Comparison of ENCODE assay signal across 26 cellular contexts in the genomic region with DNA sequence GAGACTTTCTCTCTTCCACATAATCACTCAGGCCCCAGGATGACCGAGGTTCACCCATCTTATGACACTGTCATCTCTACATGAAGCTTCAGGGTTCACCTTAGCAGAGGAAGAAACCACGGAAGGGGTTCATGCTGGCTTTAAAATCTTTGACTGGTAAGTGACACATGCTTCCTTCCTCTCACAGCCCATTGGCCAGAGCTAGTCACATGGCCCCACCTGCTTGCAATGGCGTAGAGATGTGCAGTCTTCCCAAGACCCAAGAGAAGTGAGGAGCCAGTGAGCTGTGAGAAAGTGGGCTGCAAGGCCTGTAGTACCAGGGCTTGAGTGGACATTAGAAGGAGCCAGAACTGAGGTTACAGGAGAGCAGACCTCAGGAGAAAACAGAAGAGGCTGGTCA.
DNase-seq lines count a peak whose midpoint lies in the region; ATAC-seq, FAIRE-seq and TF ChIP-seq lines count a peak whose summit lies in the region.
"Had no signal": no experiment of that assay in that cellular context is flagged by ENCODE, and none has a peak within 500 bp of the region (broad histone marks: within the 10 kb centered on the region; RNA-seq: fewer than 3 reads in every experiment).

No MANE protein-coding gene starts in this region.

- POLR2A ChIA-PET in A549 (lab: Yijun Ruan, JAX) (no interaction called here), GM12878 (lab: Charles Lee) (no interaction called here)
- POLR2A ChIA-PET in CD8-positive, alpha-beta memory T cell (lab: Charles Lee): no interaction called here

- no peak for DNase-seq in A549 (ENCODE audit: low read depth in 1 of 2, low spot score in 1 of 2)
- DNase-seq in GM12878 (ENCODE audit: low read depth, low spot score): no peak
- peak; percentile 60 for DNase-seq in coronary artery (ENCODE audit: low spot score)
- no peak for DNase-seq in MV-4-11 (lab: John Stamatoyannopoulos, UW)
- no peak for DNase-seq in CD8-positive, alpha-beta memory T cell
- DNase-seq in transverse colon: no peak
- DNase-seq: 8988T; AML-193; CD4-positive, alpha-beta T cell; CD8-positive, alpha-beta T cell; COR-L47; DMS 273 treated with DMSO at 0.1 percent for 48 hours; DMS153; DMS53; DMS79; DND-41; EL; GDM1 had no signal

- H3K79me2 ChIP-seq in GM12878 (ENCODE audit: control insufficient read depth, insufficient read depth, low read length): no peaks in the 10 kb centered on the region

- FAIRE-seq in A549 (lab: Jason Lieb, UNC): no peak
- FAIRE-seq in GM12878 (lab: Jason Lieb, UNC): no peak
- FAIRE-seq: A204.1, GM12891, GM19239 had no signal

- H3K27ac Mint-ChIP-seq in CD8-positive, alpha-beta memory T cell: no peak overlapping the region
- H3K27ac Mint-ChIP-seq: B cell; CD4-positive, alpha-beta T cell; CD8-positive, alpha-beta T cell had no signal

- in situ Hi-C loops in GM12878 (cut with MboI): no loop called here
- in situ Hi-C loops in transverse colon (cut with MboI; ENCODE audit: low pct_ligation_motif_present in 1 of 4, low pct_unique_long_range_greater_than_20kb in 1 of 4, low sequenced_read_pairs in 3 of 4): no loop called here

- no peaks in the 10 kb centered on the region for H3K4me1 Mint-ChIP-seq in CD8-positive, alpha-beta memory T cell
- H3K4me1 Mint-ChIP-seq: B cell had no signal

- TF ChIP-seq CTCF in A549 (IDR thresholded peaks at IDR 0.05) (no peak), GM12878 (IDR thresholded peaks at IDR 0.05 in 2 of 3, conservative IDR thresholded peaks at IDR 0.05 in 1 of 3; ENCODE audit: control insufficient read depth in 2 of 3, extremely low read depth in 1 of 3, insufficient read depth in 1 of 3, low read depth in 3 of 3, low read length in 3 of 3) (no peak), coronary artery (IDR thresholded peaks at IDR 0.05) (no peak), transverse colon (IDR thresholded peaks at IDR 0.05) (no peak)

- H3K27ac ChIP-seq in A549 (no peak overlapping the region), GM12878 (ENCODE audit: control insufficient read depth, insufficient read depth) (no peak overlapping the region), coronary artery (no peak overlapping the region), transverse colon (no peak overlapping the region)
- H3K27ac ChIP-seq in CD8-positive, alpha-beta memory T cell (ENCODE audit: low read depth, low read length): no peak overlapping the region
- H3K27ac ChIP-seq: BLaER1 treated with 17β-estradiol and CSF1 and Interleukin-3, amounts not matched to agents 10 nM and 100 nM; C4-2B had no signal

- no peak for TF ChIP-seq POLR2A in A549 (IDR thresholded peaks at IDR 0.05; ENCODE audit: low read length)
- no peak for TF ChIP-seq POLR2A in GM12878 (IDR thresholded peaks at IDR 0.05; ENCODE audit: low read depth, low read length)
- TF ChIP-seq POLR2A in transverse colon (IDR thresholded peaks at IDR 0.05): no peak

- intact Hi-C loops in GM12878 (cut with micrococcal nuclease; ENCODE audit: unreplicated experiment) (no loop called here), transverse colon (cut with DNase I; ENCODE audit: low total_unique reads) (no loop called here)

- SMC1A ChIA-PET in GM12878 (lab: Charles Lee; ENCODE audit: uncharacterized antibody, unreplicated experiment): no interaction called here

- RAD21 ChIA-PET in GM12878 (lab: Charles Lee; ENCODE audit: unreplicated experiment): no interaction called here

- ATAC-seq in A549 (no peak), GM12878 (no peak), HG02798 (IDR thresholded peaks at IDR 0.05; ENCODE audit: poor library complexity, unreplicated experiment) (no peak)
- ATAC-seq: CD8-positive, alpha-beta T cell had no signal

- H3K4me2 ChIP-seq in A549 (no peak overlapping the region), GM12878 (ENCODE audit: control insufficient read depth, insufficient read depth) (no peak overlapping the region)
- H3K4me2 ChIP-seq: BLaER1 treated with 17β-estradiol and CSF1 and Interleukin-3, amounts not matched to agents 10 nM and 100 nM had no signal

- CTCF ChIA-PET in A549 (lab: Yijun Ruan, JAX) (interaction anchor here (1.5 kb wide), 1 partner anchor 32 kb away, joined by 3 read pairs; no protein-coding TSS in a partner anchor), GM12878 (lab: Yijun Ruan, JAX) (no interaction called here)
- CTCF ChIA-PET in CD8-positive, alpha-beta memory T cell (lab: Charles Lee): no interaction called here

- H3K9ac ChIP-seq in GM12878 (ENCODE audit: control insufficient read depth, insufficient read depth, low read length): no peak overlapping the region
- H3K9ac ChIP-seq: BLaER1 treated with 17β-estradiol and CSF1 and Interleukin-3, amounts not matched to agents 10 nM and 100 nM had no signal

- no peak overlapping the region for H3K4me3 ChIP-seq in A549
- no peak overlapping the region for H3K4me3 ChIP-seq in GM12878
- no peak overlapping the region for H3K4me3 ChIP-seq in coronary artery
- no peak overlapping the region for H3K4me3 ChIP-seq in CD8-positive, alpha-beta memory T cell (ENCODE audit: low read length)
- H3K4me3 ChIP-seq in transverse colon: no peak overlapping the region
- H3K4me3 ChIP-seq: BLaER1 treated with 17β-estradiol and CSF1 and Interleukin-3, amounts not matched to agents 10 nM and 100 nM had no signal

- H3K36me3 ChIP-seq in GM12878 (ENCODE audit: control insufficient read depth in 2 of 2, insufficient read depth in 2 of 2, low read length in 1 of 2) (no peaks in the 10 kb centered on the region), transverse colon (no peaks in the 10 kb centered on the region)
- no peaks in the 10 kb centered on the region for H3K36me3 ChIP-seq in CD8-positive, alpha-beta memory T cell (ENCODE audit: insufficient read depth, low read length)
- H3K36me3 ChIP-seq: BLaER1 treated with 17β-estradiol and CSF1 and Interleukin-3, amounts not matched to agents 10 nM and 100 nM had no signal

- 19% methylated on average over 3 of the region's 3 CpGs for WGBS in A549 (ENCODE audit: missing lambda C conversion rate)
- 23% methylated on average over 3 of the region's 3 CpGs for WGBS in GM12878 (ENCODE audit: insufficient coverage, insufficient replicate concordance, low lambda C conversion rate, missing lambda C conversion rate)
- 83% methylated on average over 1 to 3 of the region's 3 CpGs for WGBS in transverse colon (ENCODE audit: low coverage in 1 of 2), 2 donors

- H3K9me3 Mint-ChIP-seq in CD8-positive, alpha-beta memory T cell: peaks cover 0 to 6% (median 3%) of the 10 kb centered on the region in 5 donors
- H3K9me3 Mint-ChIP-seq: CD4-positive, alpha-beta T cell; CD8-positive, alpha-beta T cell had no signal

- H3K36me3 Mint-ChIP-seq in CD8-positive, alpha-beta memory T cell: peaks cover 0 to 6% (median 0%) of the 10 kb centered on the region in 3 donors
- H3K36me3 Mint-ChIP-seq: CD8-positive, alpha-beta T cell had no signal

- no peak overlapping the region for H2AFZ ChIP-seq in GM12878 (ENCODE audit: control insufficient read depth, low read depth, low read length)

- no peaks in the 10 kb centered on the region for H3K9me3 ChIP-seq in A549
- H3K9me3 ChIP-seq in GM12878 (replicated peaks; ENCODE audit: control insufficient read depth, insufficient read depth, low read length): no peaks in the 10 kb centered on the region
- no peaks in the 10 kb centered on the region for H3K9me3 ChIP-seq in CD8-positive, alpha-beta memory T cell (ENCODE audit: low read length)
- H3K9me3 ChIP-seq in transverse colon: no peaks in the 10 kb centered on the region

- BruUV-seq in GM12878 (replicated peaks; lab: Mats Ljungman, UMichigan): no TSS peak

- H3K4me1 ChIP-seq in A549: no peaks in the 10 kb centered on the region
- no peaks in the 10 kb centered on the region for H3K4me1 ChIP-seq in GM12878 (ENCODE audit: control insufficient read depth, insufficient read depth, low read length)
- no peaks in the 10 kb centered on the region for H3K4me1 ChIP-seq in CD8-positive, alpha-beta memory T cell (ENCODE audit: insufficient read depth, low read length)
- H3K4me1 ChIP-seq in transverse colon: no peaks in the 10 kb centered on the region

- H4K20me1 ChIP-seq in GM12878 (ENCODE audit: control insufficient read depth, insufficient read depth): no peaks in the 10 kb centered on the region
- H4K20me1 ChIP-seq: BLaER1 treated with 17β-estradiol and CSF1 and Interleukin-3, amounts not matched to agents 10 nM and 100 nM had no signal

- no peak overlapping the region for H3K4me3 Mint-ChIP-seq in CD8-positive, alpha-beta memory T cell
- H3K4me3 Mint-ChIP-seq: B cell; CD4-positive, alpha-beta T cell; CD8-positive, alpha-beta T cell had no signal

- H3K27me3 ChIP-seq in GM12878 (replicated peaks in 1 of 2; ENCODE audit: control insufficient read depth in 2 of 2, insufficient read depth in 2 of 2, low read length in 1 of 2): no peaks in the 10 kb centered on the region
- H3K27me3 ChIP-seq in CD8-positive, alpha-beta memory T cell (ENCODE audit: insufficient read depth, low read length, poor library complexity, severe bottlenecking): no peaks in the 10 kb centered on the region
- H3K27me3 ChIP-seq in transverse colon: no peaks in the 10 kb centered on the region
- H3K27me3 ChIP-seq: BLaER1 treated with 17β-estradiol and CSF1 and Interleukin-3, amounts not matched to agents 10 nM and 100 nM had no signal

- TF ChIP-seq RAD21 in A549 (conservative IDR thresholded peaks at IDR 0.05 in 1 of 2, IDR thresholded peaks at IDR 0.05 in 1 of 2): no peak
- no peak for TF ChIP-seq RAD21 in Ishikawa (IDR thresholded peaks at IDR 0.05; ENCODE audit: low read depth)
- TF ChIP-seq RAD21 in GM12878 (IDR thresholded peaks at IDR 0.05; ENCODE audit: insufficient read depth, low read depth, low read length): no peak

- peaks cover 10% of the 10 kb centered on the region in 2 donors for H3K27me3 Mint-ChIP-seq in CD8-positive, alpha-beta memory T cell
- H3K27me3 Mint-ChIP-seq: CD4-positive, alpha-beta T cell had no signal

- no peak for TF ChIP-seq EP300 in A549 (IDR thresholded peaks at IDR 0.05)
- no peak for TF ChIP-seq EP300 in Ishikawa (IDR thresholded peaks at IDR 0.05; ENCODE audit: borderline replicate concordance)
- no peak for TF ChIP-seq EP300 in GM12878 (IDR thresholded peaks at IDR 0.05; ENCODE audit: borderline replicate concordance in 1 of 2, control insufficient read depth in 1 of 2, low read depth in 2 of 2, low read length in 2 of 2)
- no peak for TF ChIP-seq EP300 in transverse colon (IDR thresholded peaks at IDR 0.05; ENCODE audit: low read depth)

TF ChIP-seq in Ishikawa, 13 proteins besides CTCF, POLR2A, EP300 and RAD21 (continues in another document):
- TF ChIP-seq, protein P1, sequence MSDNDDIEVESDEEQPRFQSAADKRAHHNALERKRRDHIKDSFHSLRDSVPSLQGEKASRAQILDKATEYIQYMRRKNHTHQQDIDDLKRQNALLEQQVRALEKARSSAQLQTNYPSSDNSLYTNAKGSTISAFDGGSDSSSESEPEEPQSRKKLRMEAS (IDR thresholded peaks at IDR 0.05): no peak

TF ChIP-seq in GM12878, 131 proteins besides CTCF, POLR2A, EP300 and RAD21 (continues in another document):
- TF ChIP-seq SREBF2 (IDR thresholded peaks at IDR 0.05; ENCODE audit: low read length): no peak
